In genomic region chr14:55973285-55973800, GRCh38 we compare ENCODE assay signal across 17 cellular contexts.
DNase-seq lines count a peak whose midpoint lies in the region; ATAC-seq and TF ChIP-seq lines count a peak whose summit lies in the region.
"Had no signal": no experiment of that assay in that cellular context is flagged by ENCODE, and none has a peak within 500 bp of the region (broad histone marks: within the 10 kb centered on the region; RNA-seq: fewer than 3 reads in every experiment).

No MANE protein-coding gene starts in this region.

- H3K4me3 ChIP-seq in epithelial cell of proximal tubule (ENCODE audit: low read depth, low read length), result no peak overlapping the region
- H3K4me3 ChIP-seq: BLaER1 treated with 17β-estradiol and CSF1 and Interleukin-3, amounts not matched to agents 10 nM and 100 nM; GM12878 had no signal

- DNase-seq in MV-4-11 (lab: John Stamatoyannopoulos, UW) (peak; percentile 7), epithelial cell of proximal tubule (ENCODE audit: low read depth) (peak; percentile 72), kidney tubule cell (ENCODE audit: low spot score) (peak; percentile 87), renal cortical epithelial cell (ENCODE audit: low read depth) (peak; percentile 96), activated gamma-delta T cell treated with Interleukin-2 at 50 U/mL for 16 hours (no peak), left cardiac atrium (no peak)
- DNase-seq: CD8-positive, alpha-beta T cell; DMS 273 treated with DMSO at 0.1 percent for 48 hours; DMS53; DND-41; EL; H9 had no signal

- no peak for TF ChIP-seq CTCF in epithelial cell of proximal tubule (conservative IDR thresholded peaks at IDR 0.05; ENCODE audit: low read depth, low read length)

- ATAC-seq in HG02678 (IDR thresholded peaks at IDR 0.05; ENCODE audit: unreplicated experiment) (no peak), left cardiac atrium (no peak), GM18511 (IDR thresholded peaks at IDR 0.05; ENCODE audit: unreplicated experiment) (no peak)
- ATAC-seq: CD8-positive, alpha-beta T cell; GM12878; HepG2 had no signal

- intact Hi-C loops in left cardiac atrium (cut with DNase I), result no loop called here

Comparison
In these comparisons a context has a peak if more than half of its experiments do, and no peak if none do; other contexts are left out.
1. DNase-seq: peak in MV-4-11 (single experiment), epithelial cell of proximal tubule (single experiment), kidney tubule cell (single experiment) and renal cortical epithelial cell (single experiment); none in activated gamma-delta T cell treated with Interleukin-2 at 50 U/mL for 16 hours (single experiment) and left cardiac atrium (single experiment).